Comparison of ENCODE assay signal across 15 cellular contexts in the genomic region with DNA sequence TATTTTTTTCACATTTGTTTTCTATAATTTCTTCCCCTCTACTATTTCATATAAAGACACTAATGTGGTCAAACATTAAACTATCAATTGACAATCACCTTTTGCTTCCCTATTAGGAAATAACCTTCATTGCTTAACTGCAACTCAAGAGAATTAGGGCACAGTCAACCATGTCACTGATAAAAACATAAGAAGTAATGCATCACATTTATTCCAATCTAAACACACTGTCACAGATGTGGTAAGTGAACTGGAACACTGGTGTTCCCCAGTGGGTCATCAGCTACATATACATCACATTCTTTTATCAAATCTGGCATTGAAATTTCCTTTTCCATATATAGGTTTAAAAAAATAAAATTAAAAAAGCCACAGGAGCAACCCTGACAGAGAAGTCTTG. TPM values are rescaled to one million over a fixed set of nuclear protein-coding genes. Genes with fewer than 3 reads are reported as not detected.
A peak's percentile ranks its signal among the peaks of the same experiment; 100 is the strongest.
DNase-seq lines count a peak whose midpoint lies in the region; ATAC-seq and TF ChIP-seq lines count a peak whose summit lies in the region.
"Had no signal": no experiment of that assay in that cellular context is flagged by ENCODE, and none has a peak within 500 bp of the region (broad histone marks: within the 10 kb centered on the region; RNA-seq: fewer than 3 reads in every experiment).

No MANE protein-coding gene starts in this region.

- H3K27ac Mint-ChIP-seq in osteocyte (ENCODE audit: unreplicated experiment), result peak overlapping the region; percentile 76
- H3K27ac Mint-ChIP-seq in natural killer cell treated with Interleukin-12 subunit alpha and Interleukin-12 subunit beta and Interleukin-15 and Interleukin-18, amount 100 ng/mL, for 72 hours, result no peak overlapping the region

- no peak overlapping the region for H3K4me3 ChIP-seq in fibroblast of villous mesenchyme (ENCODE audit: low read depth, low read length)
- H3K4me3 ChIP-seq: GM23248 had no signal

- no peak overlapping the region for H3K4me3 Mint-ChIP-seq in osteocyte (ENCODE audit: unreplicated experiment)
- no peak overlapping the region for H3K4me3 Mint-ChIP-seq in natural killer cell treated with Interleukin-12 subunit alpha and Interleukin-12 subunit beta and Interleukin-15 and Interleukin-18, amount 100 ng/mL, for 72 hours

- in situ Hi-C loops in Caki2 (cut with HindIII; ENCODE audit: low pct_unique_long_range_greater_than_20kb, low sequenced_read_pairs), result no loop called here

- no peak for TF ChIP-seq CTCF in fibroblast of villous mesenchyme (IDR thresholded peaks at IDR 0.05; ENCODE audit: insufficient read depth, low read depth, low read length)
- TF ChIP-seq CTCF in osteocyte (IDR thresholded peaks at IDR 0.05), result no peak

- ATAC-seq in GM18867 (IDR thresholded peaks at IDR 0.05; ENCODE audit: unreplicated experiment), result no peak
- no peak for ATAC-seq in natural killer cell treated with Interleukin-12 subunit alpha and Interleukin-12 subunit beta and Interleukin-15 and Interleukin-18, amount 100 ng/mL, for 72 hours

- peak; percentile 44 for DNase-seq in Caki2 (ENCODE audit: low read depth)
- DNase-seq in NCI-H69 (lab: John Stamatoyannopoulos, UW), result peak; percentile 34
- DNase-seq in fibroblast of villous mesenchyme (ENCODE audit: low read depth), result peak; percentile 59
- no peak for DNase-seq in osteocyte (ENCODE audit: extremely low spot score, unreplicated experiment)
- DNase-seq in MV-4-11 (lab: John Stamatoyannopoulos, UW), result no peak
- DNase-seq in NCI-H510A treated with DMSO at 0.1 percent for 48 hours (lab: John Stamatoyannopoulos, UW), result no peak
- no peak for DNase-seq in natural killer cell treated with Interleukin-12 subunit alpha and Interleukin-12 subunit beta and Interleukin-15 and Interleukin-18, amount 100 ng/mL, for 72 hours (ENCODE audit: low spot score)
- DNase-seq: COR-L47, DMS53, GM23248, KBM-7, NCI-H1048, NCI-H1436 treated with DMSO at 0.1 percent for 48 hours, NCI-H2029 treated with DMSO at 0.1 percent for 48 hours had no signal

- no peaks in the 10 kb centered on the region for H3K36me3 Mint-ChIP-seq in osteocyte (ENCODE audit: unreplicated experiment)
- no peaks in the 10 kb centered on the region for H3K36me3 Mint-ChIP-seq in natural killer cell treated with Interleukin-12 subunit alpha and Interleukin-12 subunit beta and Interleukin-15 and Interleukin-18, amount 100 ng/mL, for 72 hours

- H3K27me3 Mint-ChIP-seq in osteocyte (ENCODE audit: unreplicated experiment), result peaks cover 7% of the 10 kb centered on the region
- H3K27me3 Mint-ChIP-seq in natural killer cell treated with Interleukin-12 subunit alpha and Interleukin-12 subunit beta and Interleukin-15 and Interleukin-18, amount 100 ng/mL, for 72 hours, result peaks cover 39 to 55% of the 10 kb centered on the region in 2 donors

- H3K9me3 Mint-ChIP-seq in osteocyte (ENCODE audit: unreplicated experiment), result no peaks in the 10 kb centered on the region
- H3K9me3 Mint-ChIP-seq in natural killer cell treated with Interleukin-12 subunit alpha and Interleukin-12 subunit beta and Interleukin-15 and Interleukin-18, amount 100 ng/mL, for 72 hours, result no peaks in the 10 kb centered on the region

- H3K4me1 Mint-ChIP-seq in osteocyte (ENCODE audit: unreplicated experiment), result peaks cover 54% of the 10 kb centered on the region
- peaks cover 0 to 10% of the 10 kb centered on the region in 2 donors for H3K4me1 Mint-ChIP-seq in natural killer cell treated with Interleukin-12 subunit alpha and Interleukin-12 subunit beta and Interleukin-15 and Interleukin-18, amount 100 ng/mL, for 72 hours (ENCODE audit: low read depth in 2 of 2)

RNA-seq across cellular contexts. Expression of gene TRIL, which starts 3.7 kb away (rescaled TPM):
- 0.20 TPM in 1 of 2 replicates, not detected in the other for total RNA-seq in Caki2 (2014; rRNA removed; shearing (Covaris generic); ENCODE audit: low replicate concordance)
- under 0.01 and 1.9 TPM in 2 replicates for total RNA-seq in fibroblast of villous mesenchyme
- 3.5 and 4.0 TPM in 2 replicates for total RNA-seq in osteocyte
- under 1 TPM in 1 of 2 donors, not detected in 1; 0.11 TPM for total RNA-seq in natural killer cell treated with Interleukin-12 subunit alpha and Interleukin-12 subunit beta and Interleukin-15 and Interleukin-18, amount 100 ng/mL, for 72 hours

Comparison
In these comparisons a context has a peak if more than half of its experiments do, and no peak if none do; other contexts are left out.
1. DNase-seq: peak in Caki2 (single experiment), NCI-H69 (single experiment) and fibroblast of villous mesenchyme (single experiment); none in osteocyte (single experiment), MV-4-11 (single experiment), NCI-H510A treated with DMSO at 0.1 percent for 48 hours (single experiment) and natural killer cell treated with Interleukin-12 subunit alpha and Interleukin-12 subunit beta and Interleukin-15 and Interleukin-18, amount 100 ng/mL, for 72 hours (single experiment).